In genomic region chr4:113469926-113470325, GRCh38 we compare ENCODE assay signal across 18 cellular contexts.
DNase-seq lines count a peak whose midpoint lies in the region; ATAC-seq and TF ChIP-seq lines count a peak whose summit lies in the region.
"Had no signal": no experiment of that assay in that cellular context is flagged by ENCODE, and none has a peak within 500 bp of the region (broad histone marks: within the 10 kb centered on the region; RNA-seq: fewer than 3 reads in every experiment).

No MANE protein-coding gene starts in this region.

- no peak for DNase-seq in activated T-cell treated with anti-CD3 and anti-CD28 coated beads, Interleukin-2, amount 50 U/mL, for 72 hours
- no peak for DNase-seq in activated T-cell treated with anti-CD3 and anti-CD28 coated beads, Interleukin-2, amount 50 U/mL, for 48 hours
- DNase-seq in MCF 10A (ENCODE audit: unreplicated experiment) (no peak), thoracic aorta (ENCODE audit: low spot score) (no peak), prostate gland (ENCODE audit: low spot score) (no peak), NCI-H226 (no peak)
- DNase-seq in stimulated activated CD4-positive, alpha-beta T cell treated with anti-CD3 and anti-CD28 coated beads, Interleukin-12 subunit alpha, Interleukin-12 subunit beta, amount 100 ng/mL, for 4 hours: no peak
- DNase-seq: activated CD4-positive, alpha-beta T cell treated with anti-CD3 and anti-CD28 coated beads, Interleukin-2, amount 50 U/mL, for 1 hour; activated gamma-delta T cell; central memory CD4-positive, alpha-beta T cell; COR-L47; NCI-H1436; NCI-H524; retina; thyroid gland had no signal

- no peaks in the 10 kb centered on the region for H3K9me3 ChIP-seq in mesodermal cell (ENCODE audit: control insufficient read depth, low read length)
- H3K9me3 ChIP-seq in thoracic aorta: no peaks in the 10 kb centered on the region
- H3K9me3 ChIP-seq in prostate gland: no peaks in the 10 kb centered on the region
- H3K9me3 ChIP-seq: thyroid gland had no signal

- ATAC-seq in activated T-cell treated with anti-CD3 and anti-CD28 coated beads, Interleukin-2, amount 50 U/mL, for 72 hours (replicated peaks in 1 of 2): no peak
- ATAC-seq in thoracic aorta (ENCODE audit: insufficient number of reproducible peaks, low FRiP score, low read depth): no peak

- 92 to 94% methylated on average over 1 of the region's 1 CpG for WGBS in mesodermal cell (ENCODE audit: insufficient coverage in 2 of 2), 2 experiments
- WGBS in prostate gland: 97% methylated on average over 1 of the region's 1 CpG

- H3K27ac ChIP-seq in mesodermal cell (ENCODE audit: low read depth, low read length, severe bottlenecking) (peak overlapping the region; percentile 98), thoracic aorta (peak overlapping the region; percentile 82 to 87), prostate gland (no peak overlapping the region)
- H3K27ac ChIP-seq: RWPE1 had no signal

- peaks cover 51% of the 10 kb centered on the region for H3K4me1 Mint-ChIP-seq in activated T-cell treated with anti-CD3 and anti-CD28 coated beads, Interleukin-2, amount 50 U/mL, for 72 hours (ENCODE audit: low read depth)
- peaks cover 37% of the 10 kb centered on the region for H3K4me1 Mint-ChIP-seq in MCF 10A (ENCODE audit: insufficient read depth, unreplicated experiment)

- H3K4me1 ChIP-seq in mesodermal cell (ENCODE audit: control insufficient read depth, insufficient read depth, low read length, poor library complexity, severe bottlenecking) (peaks cover 33% of the 10 kb centered on the region), thoracic aorta (ENCODE audit: control insufficient read depth in 1 of 2, low read depth in 2 of 2) (peaks cover 36 to 55% of the 10 kb centered on the region in 2 donors), prostate gland (replicated peaks) (no peaks in the 10 kb centered on the region)

- CTCF ChIA-PET in MCF 10A (lab: Yijun Ruan, JAX): interaction anchor here (0.8 kb wide), 1 partner anchor 39 kb away, joined by 3 read pairs; no protein-coding TSS in a partner anchor

- peak overlapping the region in 1 of 2 donors; percentile 4 for H3K4me3 Mint-ChIP-seq in activated T-cell treated with anti-CD3 and anti-CD28 coated beads, Interleukin-2, amount 50 U/mL, for 72 hours
- no peak overlapping the region for H3K4me3 Mint-ChIP-seq in MCF 10A (ENCODE audit: unreplicated experiment)
- H3K4me3 Mint-ChIP-seq: T-helper 2 cell treated with Interferon-gamma antibody and Interleukin-4, amounts not matched to agents 5 μg/mL and 100 μg/mL, for 36 hours had no signal

- no peak overlapping the region for H3K4me3 ChIP-seq in mesodermal cell (ENCODE audit: extremely low read depth, insufficient read depth, low read length, poor library complexity, severe bottlenecking)
- H3K4me3 ChIP-seq in thoracic aorta: no peak overlapping the region
- H3K4me3 ChIP-seq in prostate gland: no peak overlapping the region
- H3K4me3 ChIP-seq: thyroid gland had no signal

- H3K27me3 Mint-ChIP-seq in activated T-cell treated with anti-CD3 and anti-CD28 coated beads, Interleukin-2, amount 50 U/mL, for 72 hours (ENCODE audit: low read depth): no peaks in the 10 kb centered on the region
- no peaks in the 10 kb centered on the region for H3K27me3 Mint-ChIP-seq in MCF 10A (ENCODE audit: insufficient read depth, unreplicated experiment)

- H3K27ac Mint-ChIP-seq in activated T-cell treated with anti-CD3 and anti-CD28 coated beads, Interleukin-2, amount 50 U/mL, for 72 hours: peak overlapping the region; percentile 54
- H3K27ac Mint-ChIP-seq in MCF 10A (ENCODE audit: low read depth, unreplicated experiment): peak overlapping the region; percentile 73
- H3K27ac Mint-ChIP-seq: T-helper 2 cell treated with Interferon-gamma antibody and Interleukin-4, amounts not matched to agents 5 μg/mL and 100 μg/mL, for 36 hours had no signal

- BruUV-seq in MCF 10A (replicated peaks; lab: Mats Ljungman, UMichigan): no TSS peak

- H3K9me3 Mint-ChIP-seq in activated T-cell treated with anti-CD3 and anti-CD28 coated beads, Interleukin-2, amount 50 U/mL, for 72 hours: peaks cover 0 to 3% of the 10 kb centered on the region in 2 donors
- H3K9me3 Mint-ChIP-seq in MCF 10A (ENCODE audit: unreplicated experiment): peaks cover 9% of the 10 kb centered on the region
- H3K9me3 Mint-ChIP-seq: T-helper 2 cell treated with Interferon-gamma antibody and Interleukin-4, amounts not matched to agents 5 μg/mL and 100 μg/mL, for 36 hours had no signal

- no peak for TF ChIP-seq POLR2A in prostate gland (IDR thresholded peaks at IDR 0.05)

- POLR2A ChIA-PET in MCF 10A (lab: Yijun Ruan, JAX): interaction anchor here (0.8 to 3.9 kb wide), 2 partner anchors 23 to 24 kb away, joined by 4 to 88 read pairs; no protein-coding TSS in a partner anchor

- H3K27me3 ChIP-seq in thoracic aorta (replicated peaks; ENCODE audit: insufficient read depth) (no peaks in the 10 kb centered on the region), prostate gland (replicated peaks; ENCODE audit: insufficient read depth) (no peaks in the 10 kb centered on the region)
- H3K27me3 ChIP-seq: thyroid gland had no signal

- TF ChIP-seq CTCF in MCF 10A (IDR thresholded peaks at IDR 0.05; ENCODE audit: unreplicated experiment) (no peak), thoracic aorta (IDR thresholded peaks at IDR 0.05) (no peak), prostate gland (IDR thresholded peaks at IDR 0.05) (no peak)

- H3K36me3 Mint-ChIP-seq in activated T-cell treated with anti-CD3 and anti-CD28 coated beads, Interleukin-2, amount 50 U/mL, for 72 hours (ENCODE audit: insufficient read depth in 2 of 2): peaks cover 18 to 22% of the 10 kb centered on the region in 2 donors
- H3K36me3 Mint-ChIP-seq in MCF 10A (ENCODE audit: insufficient read depth, unreplicated experiment): peaks cover 9% of the 10 kb centered on the region

- intact Hi-C loops in MCF 10A (cut with micrococcal nuclease): loop anchor here (2.0 to 5.0 kb wide), 2 partner anchors 23 to 78 kb away; no protein-coding TSS in a partner anchor
- intact Hi-C loops in prostate gland (cut with DNase I): loop anchor here (5.0 to 10.0 kb wide), 2 partner anchors 175 to 292 kb away; partner anchors contain the start of gene CAMK2D

- H3K36me3 ChIP-seq in mesodermal cell (ENCODE audit: control insufficient read depth, insufficient read depth, low read length): peaks cover 4% of the 10 kb centered on the region
- H3K36me3 ChIP-seq in thoracic aorta: no peaks in the 10 kb centered on the region
- H3K36me3 ChIP-seq in prostate gland: no peaks in the 10 kb centered on the region

Comparison
In these comparisons a context has a peak if more than half of its experiments do, and no peak if none do; other contexts are left out.
1. H3K27ac ChIP-seq: peak in mesodermal cell (single experiment) and thoracic aorta (2 of 2); none in prostate gland (0 of 2).